In genomic region chr14:104690861-104691455, GRCh38 we compare ENCODE assay signal across 8 cellular contexts. TPM values are rescaled to one million over a fixed set of nuclear protein-coding genes. Genes with fewer than 3 reads are reported as not detected.
A peak's percentile ranks its signal among the peaks of the same experiment; 100 is the strongest.
DNase-seq lines count a peak whose midpoint lies in the region; ATAC-seq, FAIRE-seq and TF ChIP-seq lines count a peak whose summit lies in the region.

No MANE protein-coding gene starts in this region.

- no peaks in the 10 kb centered on the region for H3K9me3 ChIP-seq in DOHH2 (ENCODE audit: control insufficient read depth, insufficient read depth, low read length)
- no peaks in the 10 kb centered on the region for H3K9me3 ChIP-seq in PC-9 (ENCODE audit: insufficient read depth, low read depth)
- H3K9me3 ChIP-seq in endothelial cell of umbilical vein (replicated peaks; ENCODE audit: control insufficient read depth, insufficient read depth, low read length): no peaks in the 10 kb centered on the region
- no peaks in the 10 kb centered on the region for H3K9me3 ChIP-seq in prostate gland

- H3F3A ChIP-seq in DOHH2 (ENCODE audit: control insufficient read depth, insufficient read depth) (no peaks in the 10 kb centered on the region), PC-9 (ENCODE audit: insufficient read depth, low read depth) (peaks cover 24% of the 10 kb centered on the region)

- H3K4me1 ChIP-seq in DOHH2 (ENCODE audit: control insufficient read depth, low read length) (peaks cover 46% of the 10 kb centered on the region), PC-9 (replicated peaks; ENCODE audit: insufficient read depth) (peaks cover 36% of the 10 kb centered on the region), endothelial cell of umbilical vein (ENCODE audit: control insufficient read depth, extremely low read depth, insufficient read depth, low read length) (peaks cover 41% of the 10 kb centered on the region), prostate gland (replicated peaks) (peaks cover 24% of the 10 kb centered on the region)

- H3K27me3 ChIP-seq in DOHH2 (ENCODE audit: control insufficient read depth, low read length): no peaks in the 10 kb centered on the region
- H3K27me3 ChIP-seq in PC-9 (ENCODE audit: insufficient read depth, low read depth): no peaks in the 10 kb centered on the region
- no peaks in the 10 kb centered on the region for H3K27me3 ChIP-seq in endothelial cell of umbilical vein (ENCODE audit: control insufficient read depth in 2 of 2, insufficient read depth in 2 of 2, low read length in 2 of 2)
- no peaks in the 10 kb centered on the region for H3K27me3 ChIP-seq in prostate gland (replicated peaks; ENCODE audit: insufficient read depth)

- H3K4me2 ChIP-seq in DOHH2 (ENCODE audit: low read length): peak overlapping the region; percentile 76
- H3K4me2 ChIP-seq in PC-9: peak overlapping the region; percentile 98
- H3K4me2 ChIP-seq in endothelial cell of umbilical vein (ENCODE audit: insufficient read depth, low read length): peak overlapping the region; percentile 85

- POLR2A ChIA-PET in PC-9 (lab: Charles Lee; ENCODE audit: unreplicated experiment) (no interaction called here), endothelial cell of umbilical vein (lab: Charles Lee) (interaction anchor here (0.6 kb wide), 1 partner anchor 34 kb away, joined by 5 read pairs; no protein-coding TSS in a partner anchor), GM10248 (lab: Yijun Ruan, JAX) (no interaction called here)

- H3K4me3 ChIP-seq in DOHH2 (ENCODE audit: low read length) (peak overlapping the region; percentile 79), PC-9 (peak overlapping the region; percentile 76), endothelial cell of umbilical vein (replicated peaks in 1 of 3; ENCODE audit: insufficient read depth in 1 of 3, low read depth in 1 of 3, low read length in 3 of 3) (peak overlapping the region in 2 of 3 experiments; percentile 69 to 87), prostate gland (peak overlapping the region; percentile 95 to 98)

- no peak for DNase-seq in PC-9
- no peak for DNase-seq in endothelial cell of umbilical vein (ENCODE audit: low read depth, low spot score)
- DNase-seq in prostate gland (ENCODE audit: low spot score): no peak
- no peak for DNase-seq in effector CD8-positive, alpha-beta T cell (lab: John Stamatoyannopoulos, UW)
- DNase-seq in GM10248 (ENCODE audit: extremely low spot score): no peak
- DNase-seq in NCI-H446 treated with DMSO at 0.1 percent for 48 hours (lab: John Stamatoyannopoulos, UW): no peak

- WGBS in prostate gland: 75% methylated on average over 15 of the region's 16 CpGs

- dilution Hi-C loops in endothelial cell of umbilical vein (cut with MboI; ENCODE audit: extremely low pct_ligation_motif_present, low sequenced_read_pairs): no loop called here

- 0 out of 2 replicates have a peak, but pooled peaks cover 6% of the 10 kb centered on the region for H4K20me1 ChIP-seq in DOHH2 (ENCODE audit: control insufficient read depth, insufficient read depth, low read depth, low read length)
- peaks cover 50% of the 10 kb centered on the region for H4K20me1 ChIP-seq in PC-9 (ENCODE audit: insufficient read depth)
- no peaks in the 10 kb centered on the region for H4K20me1 ChIP-seq in endothelial cell of umbilical vein (replicated peaks; ENCODE audit: control insufficient read depth, extremely low read depth, insufficient read depth, low read length)

- TF ChIP-seq CTCF in DOHH2 (IDR thresholded peaks at IDR 0.05; ENCODE audit: low read depth, low read length, poor library complexity, severe bottlenecking) (no peak), PC-9 (conservative IDR thresholded peaks at IDR 0.05) (no peak), endothelial cell of umbilical vein (IDR thresholded peaks at IDR 0.05; ENCODE audit: extremely low read depth in 1 of 2, insufficient read depth in 1 of 2, low read depth in 1 of 2, low read length in 2 of 2) (no peak), prostate gland (IDR thresholded peaks at IDR 0.05) (no peak), GM10248 (IDR thresholded peaks at IDR 0.05; ENCODE audit: control extremely low read depth, extremely low read depth, low read depth, missing control alignments) (no peak)

- TF ChIP-seq POLR2A in endothelial cell of umbilical vein (IDR thresholded peaks at IDR 0.05; ENCODE audit: low read depth, low read length): no peak
- no peak for TF ChIP-seq POLR2A in prostate gland (IDR thresholded peaks at IDR 0.05)

- H3K36me3 ChIP-seq in DOHH2 (ENCODE audit: control insufficient read depth, low read length) (peaks cover 17% of the 10 kb centered on the region), PC-9 (ENCODE audit: low read depth) (no peaks in the 10 kb centered on the region), endothelial cell of umbilical vein (ENCODE audit: control insufficient read depth in 2 of 2, extremely low read depth in 1 of 2, insufficient read depth in 2 of 2, low read length in 2 of 2) (peaks cover 0 to 2% of the 10 kb centered on the region in 2 experiments), prostate gland (no peaks in the 10 kb centered on the region)

- no peak overlapping the region for H3K27ac ChIP-seq in DOHH2 (ENCODE audit: low read depth, low read length)
- H3K27ac ChIP-seq in PC-9: no peak overlapping the region
- H3K27ac ChIP-seq in endothelial cell of umbilical vein (ENCODE audit: insufficient read depth, low read depth, low read length): peak overlapping the region; percentile 8
- peak overlapping the region in 1 of 2 donors; percentile 82 for H3K27ac ChIP-seq in prostate gland

- BruUV-seq in PC-9 (replicated peaks; lab: Mats Ljungman, UMichigan): no TSS peak
- BruUV-seq in endothelial cell of umbilical vein (replicated peaks; lab: Mats Ljungman, UMichigan): no TSS peak

- H2AFZ ChIP-seq in PC-9 (no peak overlapping the region), endothelial cell of umbilical vein (ENCODE audit: low read depth, low read length) (no peak overlapping the region)

- H3K9me2 ChIP-seq in DOHH2 (replicated peaks; ENCODE audit: control insufficient read depth, low read length) (no peaks in the 10 kb centered on the region), PC-9 (ENCODE audit: insufficient read depth) (no peaks in the 10 kb centered on the region)

- H3K79me2 ChIP-seq in DOHH2 (ENCODE audit: control insufficient read depth, low read length) (peaks cover 57% of the 10 kb centered on the region), PC-9 (ENCODE audit: low read depth) (peaks cover 49% of the 10 kb centered on the region), endothelial cell of umbilical vein (ENCODE audit: control insufficient read depth, insufficient read depth, low read length) (peaks cover 64% of the 10 kb centered on the region)

- no peak for ATAC-seq in HG03439 (IDR thresholded peaks at IDR 0.05; ENCODE audit: unreplicated experiment)

- intact Hi-C loops in PC-9 (cut with micrococcal nuclease; ENCODE audit: unreplicated experiment) (no loop called here), endothelial cell of umbilical vein (cut with micrococcal nuclease) (loop anchor here (1.0 kb wide), 1 partner anchor 41 kb away; no protein-coding TSS in a partner anchor), prostate gland (cut with DNase I) (no loop called here)

- peak overlapping the region; percentile 89 for H3K9ac ChIP-seq in endothelial cell of umbilical vein (replicated peaks; ENCODE audit: extremely low read depth, insufficient read depth, low read length)

- CTCF ChIA-PET in PC-9 (lab: Charles Lee): interaction anchor here (0.6 kb wide), 1 partner anchor 613 kb away, joined by 3 read pairs; no protein-coding TSS in a partner anchor
- CTCF ChIA-PET in endothelial cell of umbilical vein (lab: Charles Lee): interaction anchor here (1.0 to 2.4 kb wide), 4 partner anchors 11 to 31 kb away, joined by 5 to 11 read pairs (median 6); no protein-coding TSS in a partner anchor
- CTCF ChIA-PET in GM10248 (lab: Yijun Ruan, JAX): interaction anchor here (1.3 to 2.4 kb wide), 2 partner anchors 10 to 18 kb away, joined by 5 to 9 read pairs; no protein-coding TSS in a partner anchor

- H3K9me1 ChIP-seq in endothelial cell of umbilical vein (replicated peaks; ENCODE audit: control insufficient read depth, extremely low read depth, insufficient read depth, low read length): no peaks in the 10 kb centered on the region

- FAIRE-seq in endothelial cell of umbilical vein (lab: Jason Lieb, UNC): no peak

TF ChIP-seq in endothelial cell of umbilical vein, 7 proteins besides CTCF, POLR2A, EP300 and RAD21 (continues in another document):
- no peak for TF ChIP-seq MAX (IDR thresholded peaks at IDR 0.05; ENCODE audit: insufficient read depth, insufficient read length)
- TF ChIP-seq JUN (IDR thresholded peaks at IDR 0.05; ENCODE audit: borderline replicate concordance, insufficient read depth, insufficient read length, low read depth): no peak
- TF ChIP-seq POLR2AphosphoS5 (IDR thresholded peaks at IDR 0.05; ENCODE audit: insufficient read depth, low read depth, low read length): no peak
- no peak for TF ChIP-seq EZH2 (IDR thresholded peaks at IDR 0.05; ENCODE audit: borderline replicate concordance, low read depth, low read length, severe bottlenecking)
- TF ChIP-seq MYC (IDR thresholded peaks at IDR 0.05; ENCODE audit: low read depth, low read length): no peak

RNA-seq across cellular contexts. Expression of gene INF2, which starts 1.5 kb away (rescaled TPM):
- total RNA-seq in PC-9 (2021) (107 and 113 TPM in 2 replicates), endothelial cell of umbilical vein (117 and 124 TPM in 2 replicates), prostate gland (100 to 1,000 TPM in 1 of 2 donors, 10 to 100 TPM in 1; 50.1 to 210 TPM)
- polyA plus RNA-seq in endothelial cell of umbilical vein: 55.3 and 83.9 TPM in 2 replicates
- polyA plus RNA-seq in endothelial cell of umbilical vein (2011; cell fraction: cytosol; rRNA removed): 34.2 and 52.3 TPM in 2 replicates
- polyA plus RNA-seq in endothelial cell of umbilical vein (2011; cell fraction: nucleus; rRNA removed): 115 and 129 TPM in 2 replicates
- 45.4 and 63.8 TPM in 2 replicates for polyA plus RNA-seq in endothelial cell of umbilical vein (2012)
- polyA minus RNA-seq in endothelial cell of umbilical vein: 36.4 and 48.2 TPM in 2 replicates
- polyA minus RNA-seq in endothelial cell of umbilical vein (2011; cell fraction: cytosol; rRNA and poly(A)+ RNA removed): 48.9 TPM
- polyA minus RNA-seq in endothelial cell of umbilical vein (2011; cell fraction: nucleus; rRNA and poly(A)+ RNA removed): 36.9 and 55.9 TPM in 2 replicates

RNA-seq across cellular contexts. Expression of gene ADSS1, which starts 33.1 kb away (rescaled TPM):
- 5.8 and 11.5 TPM in 2 replicates for total RNA-seq in PC-9 (2021)
- total RNA-seq in endothelial cell of umbilical vein: 1.9 and 2.7 TPM in 2 replicates
- 1.3 and 1.9 TPM in 2 replicates for polyA plus RNA-seq in endothelial cell of umbilical vein
- 1.5 and 1.6 TPM in 2 replicates for polyA plus RNA-seq in endothelial cell of umbilical vein (2011; cell fraction: cytosol; rRNA removed)
- polyA plus RNA-seq in endothelial cell of umbilical vein (2011; cell fraction: nucleus; rRNA removed): 10.8 and 14.8 TPM in 2 replicates
- polyA plus RNA-seq in endothelial cell of umbilical vein (2012): 1.2 and 2.1 TPM in 2 replicates
- polyA minus RNA-seq in endothelial cell of umbilical vein: 1.0 and 2.0 TPM in 2 replicates
- 6.2 TPM for polyA minus RNA-seq in endothelial cell of umbilical vein (2011; cell fraction: cytosol; rRNA and poly(A)+ RNA removed)
- 3.2 and 4.7 TPM in 2 replicates for polyA minus RNA-seq in endothelial cell of umbilical vein (2011; cell fraction: nucleus; rRNA and poly(A)+ RNA removed)
- 10 to 100 TPM; 18.3 to 44.4 TPM for total RNA-seq in prostate gland
